16 cellular contexts compared by ENCODE assay signal in genomic region chr7:582081-582835, GRCh38.
A peak's percentile ranks its signal among the peaks of the same experiment; 100 is the strongest.
DNase-seq lines count a peak whose midpoint lies in the region; ATAC-seq, FAIRE-seq and TF ChIP-seq lines count a peak whose summit lies in the region.
"Had no signal": no experiment of that assay in that cellular context is flagged by ENCODE, and none has a peak within 500 bp of the region (broad histone marks: within the 10 kb centered on the region; RNA-seq: fewer than 3 reads in every experiment).

No MANE protein-coding gene starts in this region.

- no peak for ATAC-seq in activated naive CD4-positive, alpha-beta T cell treated with anti-CD3 and anti-CD28 coated beads, Interleukin-2, amount 50 U/mL, for 72 hours
- no peak for ATAC-seq in CD4-positive, CD25-positive, alpha-beta regulatory T cell (ENCODE audit: low read depth in 2 of 2)
- no peak for ATAC-seq in HG03432 (IDR thresholded peaks at IDR 0.05; ENCODE audit: unreplicated experiment)

- TF ChIP-seq CTCF in RWPE1 (conservative IDR thresholded peaks at IDR 0.05; ENCODE audit: low read depth) = no peak
- no peak for TF ChIP-seq CTCF in kidney (IDR thresholded peaks at IDR 0.05; ENCODE audit: borderline replicate concordance, extremely low read depth, insufficient read depth)

- no peak for FAIRE-seq in kidney (lab: Jason Lieb, UNC)
- FAIRE-seq: H54 had no signal

- no peak overlapping the region for H3K9ac ChIP-seq in kidney (ENCODE audit: low read length in 2 of 2)

- H3K9me3 ChIP-seq in CD4-positive, CD25-positive, alpha-beta regulatory T cell (ENCODE audit: control insufficient read depth in 2 of 2, low read length in 2 of 2) = no peaks in the 10 kb centered on the region
- no peaks in the 10 kb centered on the region for H3K9me3 ChIP-seq in kidney (ENCODE audit: control insufficient read depth in 1 of 2, low read length in 2 of 2)

- no peaks in the 10 kb centered on the region for H3K27me3 Mint-ChIP-seq in activated naive CD4-positive, alpha-beta T cell treated with anti-CD3 and anti-CD28 coated beads, Interleukin-2, amount 10 ng/mL, durations not matched to agents 7 days and 5 days
- H3K27me3 Mint-ChIP-seq in CD4-positive, CD25-positive, alpha-beta regulatory T cell = no peaks in the 10 kb centered on the region

- peaks cover 29% of the 10 kb centered on the region for H3K36me3 Mint-ChIP-seq in activated naive CD4-positive, alpha-beta T cell treated with anti-CD3 and anti-CD28 coated beads, Interleukin-2, amount 10 ng/mL, durations not matched to agents 7 days and 5 days
- peaks cover 29 to 38% of the 10 kb centered on the region in 2 donors for H3K36me3 Mint-ChIP-seq in activated naive CD4-positive, alpha-beta T cell treated with anti-CD3 and anti-CD28 coated beads, Interleukin-2, amount 50 U/mL, for 72 hours
- peaks cover 9% of the 10 kb centered on the region for H3K36me3 Mint-ChIP-seq in CD4-positive, CD25-positive, alpha-beta regulatory T cell

- H3K36me3 ChIP-seq in CD4-positive, CD25-positive, alpha-beta regulatory T cell (ENCODE audit: control insufficient read depth, insufficient read depth, low read length) = no peaks in the 10 kb centered on the region
- H3K36me3 ChIP-seq in kidney (ENCODE audit: control insufficient read depth in 1 of 2, insufficient read depth in 2 of 2, low read length in 2 of 2) = peaks cover 0 to 2% of the 10 kb centered on the region in 2 donors

- H3K4me3 ChIP-seq in CD4-positive, CD25-positive, alpha-beta regulatory T cell (ENCODE audit: low read depth, low read length) = no peak overlapping the region
- no peak overlapping the region for H3K4me3 ChIP-seq in kidney (ENCODE audit: low read length in 2 of 2)

- peaks cover 28% of the 10 kb centered on the region for H3K4me1 ChIP-seq in CD4-positive, CD25-positive, alpha-beta regulatory T cell (ENCODE audit: control insufficient read depth, insufficient read depth, low read length, poor library complexity, severe bottlenecking)
- peaks cover 0 to 2% of the 10 kb centered on the region in 2 donors for H3K4me1 ChIP-seq in kidney (ENCODE audit: control insufficient read depth in 1 of 2, insufficient read depth in 1 of 2, low read depth in 1 of 2, low read length in 2 of 2)

- peak overlapping the region; percentile 93 for H3K27ac ChIP-seq in CD4-positive, CD25-positive, alpha-beta regulatory T cell (ENCODE audit: insufficient read depth, low read length, poor library complexity, severe bottlenecking)
- peak overlapping the region; percentile 8; the same call in 1 of the 2 replicates for H3K27ac ChIP-seq in RWPE1
- H3K27ac ChIP-seq in kidney (ENCODE audit: low read depth in 2 of 2, low read length in 2 of 2) = no peak overlapping the region

- no peak overlapping the region for H3K27ac Mint-ChIP-seq in activated naive CD4-positive, alpha-beta T cell treated with anti-CD3 and anti-CD28 coated beads, Interleukin-2, amount 10 ng/mL, durations not matched to agents 7 days and 5 days
- H3K27ac Mint-ChIP-seq in activated naive CD4-positive, alpha-beta T cell treated with anti-CD3 and anti-CD28 coated beads, Interleukin-2, amount 50 U/mL, for 72 hours = no peak overlapping the region
- peak overlapping the region in 2 of 3 donors; percentile 46 to 98 for H3K27ac Mint-ChIP-seq in CD4-positive, CD25-positive, alpha-beta regulatory T cell
- H3K27ac Mint-ChIP-seq: HFFc6 had no signal

- no peak for DNase-seq in activated naive CD4-positive, alpha-beta T cell treated with anti-CD3 and anti-CD28 coated beads, Interleukin-2, amount 10 ng/mL, durations not matched to agents 7 days and 5 days
- DNase-seq in activated naive CD4-positive, alpha-beta T cell treated with anti-CD3 and anti-CD28 coated beads, Interleukin-2, amount 50 U/mL, for 72 hours (ENCODE audit: low spot score in 2 of 2) = no peak
- no peak for DNase-seq in CD4-positive, CD25-positive, alpha-beta regulatory T cell
- DNase-seq in RWPE1 (ENCODE audit: low spot score) (no peak), kidney (peak; percentile 65), medulla oblongata (ENCODE audit: extremely low spot score) (no peak)
- DNase-seq in stimulated activated CD4-positive, alpha-beta T cell treated with anti-CD3 and anti-CD28 coated beads, Interleukin-4, amount 100 ng/mL, for 1 hour = no peak
- DNase-seq: ACHN; DMS 273 treated with DMSO at 0.1 percent for 48 hours; HFFc6; KBM-7; NCI-H1417 treated with DMSO at 0.1 percent for 48 hours; NCI-H1930; NK-92 treated with Interleukin-12 subunit alpha and Interleukin-12 subunit beta, amount 100 ng/mL, for 24 hours had no signal

- POLR2A ChIA-PET in RWPE1 (lab: Yijun Ruan, JAX; ENCODE audit: low non-redundant PET) = no interaction called here

- H3K9me3 Mint-ChIP-seq in activated naive CD4-positive, alpha-beta T cell treated with anti-CD3 and anti-CD28 coated beads, Interleukin-2, amount 10 ng/mL, durations not matched to agents 7 days and 5 days = peaks cover 7% of the 10 kb centered on the region
- peaks cover 8 to 11% of the 10 kb centered on the region in 2 donors for H3K9me3 Mint-ChIP-seq in activated naive CD4-positive, alpha-beta T cell treated with anti-CD3 and anti-CD28 coated beads, Interleukin-2, amount 50 U/mL, for 72 hours
- H3K9me3 Mint-ChIP-seq in CD4-positive, CD25-positive, alpha-beta regulatory T cell = no peaks in the 10 kb centered on the region

- H3K4me1 Mint-ChIP-seq in activated naive CD4-positive, alpha-beta T cell treated with anti-CD3 and anti-CD28 coated beads, Interleukin-2, amount 10 ng/mL, durations not matched to agents 7 days and 5 days = peaks cover 41% of the 10 kb centered on the region
- peaks cover 6 to 42% (median 30%) of the 10 kb centered on the region in 4 donors for H3K4me1 Mint-ChIP-seq in CD4-positive, CD25-positive, alpha-beta regulatory T cell

- intact Hi-C loops in kidney (cut with DNase I) = no loop called here

- CTCF ChIA-PET in activated naive CD4-positive, alpha-beta T cell treated with anti-CD3 and anti-CD28 coated beads, Interleukin-2, amount 10 ng/mL, durations not matched to agents 7 days and 5 days (lab: Charles Lee) = no interaction called here
- CTCF ChIA-PET in RWPE1 (lab: Yijun Ruan, JAX) = no interaction called here

- no peaks in the 10 kb centered on the region for H3K27me3 ChIP-seq in CD4-positive, CD25-positive, alpha-beta regulatory T cell (ENCODE audit: control insufficient read depth, insufficient read depth, low read length)

- peak overlapping the region; percentile 48 for H3K4me3 Mint-ChIP-seq in activated naive CD4-positive, alpha-beta T cell treated with anti-CD3 and anti-CD28 coated beads, Interleukin-2, amount 10 ng/mL, durations not matched to agents 7 days and 5 days
- peak overlapping the region; percentile 74 to 96 (median 94) for H3K4me3 Mint-ChIP-seq in CD4-positive, CD25-positive, alpha-beta regulatory T cell
- H3K4me3 Mint-ChIP-seq: HFFc6 had no signal

Comparison
In these comparisons a context has a peak if more than half of its experiments do, and no peak if none do; other contexts are left out.
1. H3K27ac Mint-ChIP-seq: peak in CD4-positive, CD25-positive, alpha-beta regulatory T cell (2 of 3); none in activated naive CD4-positive, alpha-beta T cell treated with anti-CD3 and anti-CD28 coated beads, Interleukin-2, amount 10 ng/mL, durations not matched to agents 7 days and 5 days (single experiment) and activated naive CD4-positive, alpha-beta T cell treated with anti-CD3 and anti-CD28 coated beads, Interleukin-2, amount 50 U/mL, for 72 hours (0 of 2).
2. H3K27ac ChIP-seq: peak in CD4-positive, CD25-positive, alpha-beta regulatory T cell (single experiment) and RWPE1 (single experiment); none in kidney (0 of 2).